11 cellular contexts compared by ENCODE assay signal in the genomic region with DNA sequence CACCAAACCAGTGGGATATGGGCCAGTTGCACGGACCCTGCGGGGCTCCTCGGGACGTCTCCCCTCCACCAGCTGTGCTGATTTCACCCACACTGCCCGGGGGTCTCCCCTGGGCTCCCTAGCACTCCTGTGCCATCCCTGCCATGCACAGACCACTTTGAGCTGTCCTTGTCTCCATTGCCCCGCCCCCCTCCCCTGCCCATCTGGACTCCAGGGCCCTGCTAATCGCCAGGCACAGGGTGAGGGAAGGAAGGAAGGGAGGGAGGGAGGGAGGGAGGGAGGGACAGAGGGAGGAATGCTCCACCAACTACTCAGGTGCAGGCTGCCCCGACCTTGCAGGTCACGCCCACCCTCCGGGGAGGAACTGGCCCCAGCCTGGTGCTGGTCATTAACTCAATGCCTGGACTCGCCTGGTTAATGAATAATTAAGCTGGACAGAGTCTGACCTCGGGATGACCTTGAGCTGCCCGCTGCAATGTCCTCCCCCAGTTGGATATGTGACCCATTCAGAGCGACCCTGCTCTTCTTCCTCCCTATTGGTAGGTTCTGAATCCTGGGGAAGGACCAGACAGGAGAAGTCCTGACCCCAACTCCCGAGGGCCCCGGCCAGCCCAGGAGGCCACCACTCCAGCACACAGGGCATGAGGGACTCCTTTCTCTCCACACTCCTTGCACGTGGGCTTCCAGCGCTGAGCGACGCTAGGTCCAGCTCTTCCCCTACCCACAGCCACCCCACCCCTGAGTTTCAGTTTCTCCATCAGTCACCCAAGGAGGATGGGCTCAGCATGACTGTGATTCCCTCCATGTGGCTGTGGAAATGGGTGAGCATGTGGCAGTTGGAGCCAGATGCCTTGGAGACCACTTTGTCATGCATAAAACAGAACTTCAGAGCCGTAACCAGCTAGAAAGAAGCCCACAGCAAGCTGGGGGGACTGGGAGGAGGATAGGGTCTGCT.
A peak's percentile ranks its signal among the peaks of the same experiment; 100 is the strongest.
DNase-seq lines count a peak whose midpoint lies in the region; TF ChIP-seq lines count a peak whose summit lies in the region.
"Had no signal": no experiment of that assay in that cellular context is flagged by ENCODE, and none has a peak within 500 bp of the region (broad histone marks: within the 10 kb centered on the region; RNA-seq: fewer than 3 reads in every experiment).

No MANE protein-coding gene starts in this region.

- no peaks in the 10 kb centered on the region for H3K27me3 ChIP-seq in SK-N-SH (ENCODE audit: insufficient read depth)

- H2AFZ ChIP-seq in SK-N-SH (ENCODE audit: low read depth) = no peak overlapping the region

- no peak overlapping the region for H3K27ac ChIP-seq in HEK293 (ENCODE audit: extremely low read depth, low read depth, low read length)
- peak overlapping the region in 1 of 2 experiments; percentile 91; a peak in 2 of 4 replicates for H3K27ac ChIP-seq in SK-N-SH (ENCODE audit: low read depth in 2 of 2, low read length in 1 of 2)

- H4K20me1 ChIP-seq in SK-N-SH (ENCODE audit: insufficient read depth) = no peaks in the 10 kb centered on the region

- DNase-seq in SK-N-SH = peak; percentile 94
- peak; percentile 88 for DNase-seq in islet precursor cell
- DNase-seq in renal cortical epithelial cell (ENCODE audit: low read depth) = peak; percentile 66
- no peak for DNase-seq in foreskin melanocyte
- no peak for DNase-seq in activated CD4-positive, alpha-beta T cell treated with anti-CD3 and anti-CD28 coated beads, Interleukin-2, amount 50 U/mL, for 48 hours
- DNase-seq in NCI-H187 (lab: John Stamatoyannopoulos, UW) = no peak
- DNase-seq: activated naive CD4-positive, alpha-beta T cell treated with Interleukin-2 at 50 U/mL for 16 hours; CD8-positive, alpha-beta T cell; erythroblast; NCI-H1048 had no signal

- H3F3A ChIP-seq in SK-N-SH (replicated peaks; ENCODE audit: insufficient read depth) = no peaks in the 10 kb centered on the region

- H3K4me2 ChIP-seq in SK-N-SH = no peak overlapping the region

- H3K36me3 ChIP-seq in HEK293 (ENCODE audit: control insufficient read depth in 2 of 2, insufficient read depth in 1 of 2, low read length in 2 of 2) = no peaks in the 10 kb centered on the region
- no peaks in the 10 kb centered on the region for H3K36me3 ChIP-seq in SK-N-SH (replicated peaks in 1 of 2; ENCODE audit: control insufficient read depth in 1 of 2, insufficient read depth in 2 of 2, low read length in 1 of 2)

- H3K4me1 ChIP-seq in HEK293 (ENCODE audit: control insufficient read depth, insufficient read depth, low read length) (peaks cover 5% of the 10 kb centered on the region; the same call in 1 of the 2 replicates), SK-N-SH (ENCODE audit: control insufficient read depth in 1 of 2, insufficient read depth in 2 of 2, low read depth in 1 of 2, low read length in 1 of 2) (peaks cover 19 to 38% of the 10 kb centered on the region in 2 experiments)

- 0 out of 2 replicates have a peak, but pooled peaks have one; percentile 2 for TF ChIP-seq RAD21 in SK-N-SH (IDR thresholded peaks at IDR 0.05; ENCODE audit: low read length)

- WGBS in SK-N-SH (ENCODE audit: low lambda C conversion rate) = 64% methylated on average over 13 of the region's 21 CpGs

- TF ChIP-seq CTCF in HEK293 (tag by site-specific recombination; IDR thresholded peaks at IDR 0.05) (no peak), SK-N-SH (IDR thresholded peaks at IDR 0.05) (no peak)

- peak in 1 of 2 experiments; percentile 17; a peak in 1 of 4 replicates for TF ChIP-seq EP300 in SK-N-SH (IDR thresholded peaks at IDR 0.05; ENCODE audit: borderline replicate concordance in 1 of 2, low read depth in 1 of 2, low read length in 1 of 2)

- H3K4me3 ChIP-seq in HEK293 (ENCODE audit: low read depth, low read length) (no peak overlapping the region), SK-N-SH (ENCODE audit: low read depth in 2 of 2, low read length in 1 of 2) (no peak overlapping the region)

- no peak overlapping the region for H3K9ac ChIP-seq in SK-N-SH

- CTCF ChIA-PET in HEK293 (lab: Yijun Ruan, JAX) (no interaction called here), SK-N-SH (lab: Yijun Ruan, JAX) (interaction anchor here (0.6 to 1.6 kb wide), 9 partner anchors 11 to 420 kb away, joined by 3 to 8 read pairs (median 3); no protein-coding TSS in a partner anchor)

- no peaks in the 10 kb centered on the region for H3K9me3 ChIP-seq in HEK293 (ENCODE audit: control insufficient read depth, insufficient read depth, low read depth, low read length)
- H3K9me3 ChIP-seq in SK-N-SH = no peaks in the 10 kb centered on the region

- H3K79me2 ChIP-seq in SK-N-SH (ENCODE audit: insufficient read depth) = no peaks in the 10 kb centered on the region

- H3K9me2 ChIP-seq in SK-N-SH = no peaks in the 10 kb centered on the region

- POLR2A ChIA-PET in HEK293 (lab: Yijun Ruan, JAX) = interaction anchor here (0.7 kb wide), 2 partner anchors 31 kb away, joined by 3 to 4 read pairs; no protein-coding TSS in a partner anchor
- POLR2A ChIA-PET in SK-N-SH (lab: Yijun Ruan, JAX) = interaction anchor here (0.7 to 1.3 kb wide), 6 partner anchors 8 to 381 kb away, joined by 3 to 4 read pairs (median 3); partner anchors contain the start of gene IER5L

TF ChIP-seq in HEK293, 187 proteins besides CTCF, POLR2A, EP300 and RAD21 (continues in another document):
- TF ChIP-seq ZNF341 (tag by site-specific recombination; IDR thresholded peaks at IDR 0.05; ENCODE audit: low read depth) (peak; percentile 17; the same call in 1 of the 2 replicates), OSR2 (tag by site-specific recombination; IDR thresholded peaks at IDR 0.05) (no peak)
- TF ChIP-seq, protein P1, sequence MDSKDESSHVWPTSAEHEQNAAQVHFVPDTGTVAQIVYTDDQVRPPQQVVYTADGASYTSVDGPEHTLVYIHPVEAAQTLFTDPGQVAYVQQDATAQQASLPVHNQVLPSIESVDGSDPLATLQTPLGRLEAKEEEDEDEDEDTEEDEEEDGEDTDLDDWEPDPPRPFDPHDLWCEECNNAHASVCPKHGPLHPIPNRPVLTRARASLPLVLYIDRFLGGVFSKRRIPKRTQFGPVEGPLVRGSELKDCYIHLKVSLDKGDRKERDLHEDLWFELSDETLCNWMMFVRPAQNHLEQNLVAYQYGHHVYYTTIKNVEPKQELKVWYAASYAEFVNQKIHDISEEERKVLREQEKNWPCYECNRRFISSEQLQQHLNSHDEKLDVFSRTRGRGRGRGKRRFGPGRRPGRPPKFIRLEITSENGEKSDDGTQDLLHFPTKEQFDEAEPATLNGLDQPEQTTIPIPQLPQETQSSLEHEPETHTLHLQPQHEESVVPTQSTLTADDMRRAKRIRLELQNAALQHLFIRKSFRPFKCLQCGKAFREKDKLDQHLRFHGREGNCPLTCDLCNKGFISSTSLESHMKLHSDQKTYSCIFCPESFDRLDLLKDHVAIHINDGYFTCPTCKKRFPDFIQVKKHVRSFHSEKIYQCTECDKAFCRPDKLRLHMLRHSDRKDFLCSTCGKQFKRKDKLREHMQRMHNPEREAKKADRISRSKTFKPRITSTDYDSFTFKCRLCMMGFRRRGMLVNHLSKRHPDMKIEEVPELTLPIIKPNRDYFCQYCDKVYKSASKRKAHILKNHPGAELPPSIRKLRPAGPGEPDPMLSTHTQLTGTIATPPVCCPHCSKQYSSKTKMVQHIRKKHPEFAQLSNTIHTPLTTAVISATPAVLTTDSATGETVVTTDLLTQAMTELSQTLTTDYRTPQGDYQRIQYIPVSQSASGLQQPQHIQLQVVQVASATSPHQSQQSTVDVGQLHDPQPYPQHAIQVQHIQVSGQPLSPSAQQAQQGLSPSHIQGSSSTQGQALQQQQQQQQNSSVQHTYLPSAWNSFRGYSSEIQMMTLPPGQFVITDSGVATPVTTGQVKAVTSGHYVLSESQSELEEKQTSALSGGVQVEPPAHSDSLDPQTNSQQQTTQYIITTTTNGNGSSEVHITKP (tag by site-specific recombination; IDR thresholded peaks at IDR 0.05) = peak; percentile 36; the same call in 1 of the 2 replicates

TF ChIP-seq in SK-N-SH, 30 proteins besides CTCF, POLR2A, EP300 and RAD21 (continues in another document):
- TF ChIP-seq ZBTB33 (IDR thresholded peaks at IDR 0.05; ENCODE audit: borderline replicate concordance, low read depth) (no peak), GATA2 (CRISPR knock-in tag; IDR thresholded peaks at IDR 0.05) (no peak), RFX5 (IDR thresholded peaks at IDR 0.05; ENCODE audit: low read length) (no peak), CHD2 (IDR thresholded peaks at IDR 0.05; ENCODE audit: low read length, partially characterized antibody) (peak; percentile 56), TEAD4 (IDR thresholded peaks at IDR 0.05; ENCODE audit: borderline replicate concordance, insufficient read depth) (no peak), NFIC (IDR thresholded peaks at IDR 0.05; ENCODE audit: borderline replicate concordance) (no peak), TCF12 (IDR thresholded peaks at IDR 0.05) (peak; percentile 11; the same call in 1 of the 2 replicates), SMC3 (IDR thresholded peaks at IDR 0.05; ENCODE audit: low read depth, low read length) (no peak)
- TF ChIP-seq, protein P2, sequence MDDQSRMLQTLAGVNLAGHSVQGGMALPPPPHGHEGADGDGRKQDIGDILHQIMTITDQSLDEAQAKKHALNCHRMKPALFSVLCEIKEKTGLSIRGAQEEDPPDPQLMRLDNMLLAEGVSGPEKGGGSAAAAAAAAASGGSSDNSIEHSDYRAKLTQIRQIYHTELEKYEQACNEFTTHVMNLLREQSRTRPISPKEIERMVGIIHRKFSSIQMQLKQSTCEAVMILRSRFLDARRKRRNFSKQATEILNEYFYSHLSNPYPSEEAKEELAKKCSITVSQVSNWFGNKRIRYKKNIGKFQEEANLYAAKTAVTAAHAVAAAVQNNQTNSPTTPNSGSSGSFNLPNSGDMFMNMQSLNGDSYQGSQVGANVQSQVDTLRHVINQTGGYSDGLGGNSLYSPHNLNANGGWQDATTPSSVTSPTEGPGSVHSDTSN (IDR thresholded peaks at IDR 0.05) = no peak

Comparison
In these comparisons a context has a peak if more than half of its experiments do, and no peak if none do; other contexts are left out.
1. DNase-seq: peak in SK-N-SH (single experiment), islet precursor cell (single experiment) and renal cortical epithelial cell (single experiment); none in foreskin melanocyte (single experiment), activated CD4-positive, alpha-beta T cell treated with anti-CD3 and anti-CD28 coated beads, Interleukin-2, amount 50 U/mL, for 48 hours (0 of 2) and NCI-H187 (0 of 2).